Comparison of ENCODE assay signal across 1 cellular context in the genomic region with DNA sequence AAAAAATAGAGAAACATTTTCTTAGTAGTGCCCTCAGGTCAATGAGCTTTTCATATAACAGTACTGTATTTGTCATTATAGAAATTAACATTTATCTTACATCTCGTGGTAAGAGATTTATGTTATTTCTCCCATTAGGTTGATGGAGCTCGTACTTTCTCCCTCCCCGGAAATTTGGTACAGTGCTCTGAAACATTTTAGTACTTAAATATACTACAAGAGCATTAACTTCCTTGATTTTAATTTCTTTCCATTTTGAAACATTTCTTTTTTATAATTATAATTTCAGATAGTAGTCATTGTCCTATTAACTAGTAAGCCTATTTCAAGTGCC.
TF ChIP-seq lines count a peak whose summit lies in the region.

No MANE protein-coding gene starts in this region.

TF ChIP-seq in endothelial cell of umbilical vein, 7 proteins besides CTCF, POLR2A, EP300 and RAD21:
- TF ChIP-seq, protein P1, sequence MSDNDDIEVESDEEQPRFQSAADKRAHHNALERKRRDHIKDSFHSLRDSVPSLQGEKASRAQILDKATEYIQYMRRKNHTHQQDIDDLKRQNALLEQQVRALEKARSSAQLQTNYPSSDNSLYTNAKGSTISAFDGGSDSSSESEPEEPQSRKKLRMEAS (IDR thresholded peaks at IDR 0.05; ENCODE audit: insufficient read depth, insufficient read length), result no peak
- TF ChIP-seq GATA2 (IDR thresholded peaks at IDR 0.05; ENCODE audit: insufficient read depth, insufficient read length, low read depth, low read length), result no peak
- no peak for TF ChIP-seq POLR2AphosphoS5 (IDR thresholded peaks at IDR 0.05; ENCODE audit: insufficient read depth, low read depth, low read length)
- no peak for TF ChIP-seq EZH2 (IDR thresholded peaks at IDR 0.05; ENCODE audit: borderline replicate concordance, low read depth, low read length, severe bottlenecking)
- no peak for TF ChIP-seq MYC (IDR thresholded peaks at IDR 0.05; ENCODE audit: low read depth, low read length)
- TF ChIP-seq JUN (IDR thresholded peaks at IDR 0.05; ENCODE audit: borderline replicate concordance, insufficient read depth, insufficient read length, low read depth), result no peak
- no peak for TF ChIP-seq FOS (IDR thresholded peaks at IDR 0.05; ENCODE audit: borderline replicate concordance, insufficient read depth, low read length)
TF ChIP-seq in endothelial cell of umbilical vein: peak in this region for 0.
